ENCODE assay signal across 18 cellular contexts in genomic region chr7:80313067-80313626, GRCh38.
DNase-seq lines count a peak whose midpoint lies in the region; FAIRE-seq and TF ChIP-seq lines count a peak whose summit lies in the region.
"Had no signal": no experiment of that assay in that cellular context is flagged by ENCODE, and none has a peak within 500 bp of the region (broad histone marks: within the 10 kb centered on the region; RNA-seq: fewer than 3 reads in every experiment).

No MANE protein-coding gene starts in this region.

- H3K9me3 Mint-ChIP-seq in activated naive CD4-positive, alpha-beta T cell treated with anti-CD3 and anti-CD28 coated beads, Interleukin-2, amount 10 ng/mL, durations not matched to agents 7 days and 5 days = no peaks in the 10 kb centered on the region
- H3K9me3 Mint-ChIP-seq: CD4-positive, alpha-beta T cell had no signal

- H3K27me3 Mint-ChIP-seq in activated naive CD4-positive, alpha-beta T cell treated with anti-CD3 and anti-CD28 coated beads, Interleukin-2, amount 10 ng/mL, durations not matched to agents 7 days and 5 days = no peaks in the 10 kb centered on the region
- H3K27me3 Mint-ChIP-seq: B cell; CD4-positive, alpha-beta T cell had no signal

- CTCF ChIA-PET in activated naive CD4-positive, alpha-beta T cell treated with anti-CD3 and anti-CD28 coated beads, Interleukin-2, amount 10 ng/mL, durations not matched to agents 7 days and 5 days (lab: Charles Lee) = no interaction called here

- no peak for FAIRE-seq in bronchial epithelial cell (lab: Jason Lieb, UNC)
- no peak for FAIRE-seq in keratinocyte (lab: Jason Lieb, UNC)
- no peak for FAIRE-seq in GM19239 (lab: Jason Lieb, UNC)
- FAIRE-seq: K562 had no signal

- no peak overlapping the region for H2AFZ ChIP-seq in keratinocyte (ENCODE audit: control insufficient read depth, low read length)
- H2AFZ ChIP-seq: PC-9 had no signal

- WGBS in testis, 2 donors = 87 to 94% methylated on average over 6 of the region's 6 CpGs

- no peak for TF ChIP-seq CTCF in bronchial epithelial cell (IDR thresholded peaks at IDR 0.05; ENCODE audit: insufficient read depth, low read length, severe bottlenecking)
- TF ChIP-seq CTCF in keratinocyte (optimal IDR thresholded peaks at IDR 0.05 in 1 of 3, IDR thresholded peaks at IDR 0.05 in 1 of 3, conservative IDR thresholded peaks at IDR 0.05 in 1 of 3; ENCODE audit: extremely low read depth in 1 of 3, insufficient read depth in 2 of 3, low read length in 3 of 3) = no peak
- no peak for TF ChIP-seq CTCF in testis (IDR thresholded peaks at IDR 0.05)

- no peaks in the 10 kb centered on the region for H3K9me1 ChIP-seq in keratinocyte (ENCODE audit: control insufficient read depth, extremely low read depth, insufficient read depth, low read length)

- no peak overlapping the region for H3K27ac Mint-ChIP-seq in activated naive CD4-positive, alpha-beta T cell treated with anti-CD3 and anti-CD28 coated beads, Interleukin-2, amount 10 ng/mL, durations not matched to agents 7 days and 5 days
- H3K27ac Mint-ChIP-seq: B cell had no signal

- peak; percentile 43 for DNase-seq in M059J (ENCODE audit: low read depth)
- DNase-seq in bronchial epithelial cell (ENCODE audit: low read depth) = peak; percentile 21
- DNase-seq in keratinocyte (ENCODE audit: low read depth, low spot score) = no peak
- no peak for DNase-seq in activated naive CD4-positive, alpha-beta T cell treated with anti-CD3 and anti-CD28 coated beads, Interleukin-2, amount 10 ng/mL, durations not matched to agents 7 days and 5 days
- no peak for DNase-seq in T-helper 9 cell
- no peak for DNase-seq in testis
- DNase-seq in GM19239 (ENCODE audit: insufficient read length, low spot score) = no peak
- DNase-seq: Calu3; CD4-positive, alpha-beta T cell; DMS53; HCEC 1CT; NCI-H1436; NCI-H2029; NCI-H2171; NCI-H774; PC-9 had no signal

- H3K4me3 ChIP-seq in bronchial epithelial cell (ENCODE audit: low read depth, low read length) (no peak overlapping the region), keratinocyte (ENCODE audit: control insufficient read depth in 2 of 3, extremely low read depth in 1 of 3, insufficient read depth in 2 of 3, low read depth in 1 of 3, low read length in 3 of 3) (no peak overlapping the region), testis (no peak overlapping the region)
- H3K4me3 ChIP-seq: K562, PC-9 had no signal

- no peaks in the 10 kb centered on the region for H4K20me1 ChIP-seq in keratinocyte (ENCODE audit: control insufficient read depth, extremely low read depth, insufficient read depth, low read length)

- H3K79me2 ChIP-seq in keratinocyte (ENCODE audit: control insufficient read depth, insufficient read depth, low read length) = no peaks in the 10 kb centered on the region

- peaks cover 13% of the 10 kb centered on the region for H3K4me1 Mint-ChIP-seq in activated naive CD4-positive, alpha-beta T cell treated with anti-CD3 and anti-CD28 coated beads, Interleukin-2, amount 10 ng/mL, durations not matched to agents 7 days and 5 days
- H3K4me1 Mint-ChIP-seq: B cell had no signal

- dilution Hi-C loops in keratinocyte (cut with MboI; ENCODE audit: extremely low pct_ligation_motif_present, low sequenced_read_pairs) = no loop called here

- H3K27me3 ChIP-seq in bronchial epithelial cell (ENCODE audit: control insufficient read depth, insufficient read depth, low read length) = no peaks in the 10 kb centered on the region
- H3K27me3 ChIP-seq in keratinocyte (ENCODE audit: control insufficient read depth, extremely low read depth, insufficient read depth, low read length) = no peaks in the 10 kb centered on the region
- no peaks in the 10 kb centered on the region for H3K27me3 ChIP-seq in testis

- H3K4me1 ChIP-seq in keratinocyte (ENCODE audit: control insufficient read depth, extremely low read depth, insufficient read depth, low read length) = peaks cover 30% of the 10 kb centered on the region
- H3K4me1 ChIP-seq in testis = no peaks in the 10 kb centered on the region

- peak overlapping the region; percentile 92 for H3K4me2 ChIP-seq in keratinocyte (ENCODE audit: control insufficient read depth, extremely low read depth, insufficient read depth, low read depth, low read length)
- H3K4me2 ChIP-seq: PC-9 had no signal

- no peaks in the 10 kb centered on the region for H3K36me3 ChIP-seq in bronchial epithelial cell (ENCODE audit: control insufficient read depth, insufficient read depth, low read length)
- no peaks in the 10 kb centered on the region for H3K36me3 ChIP-seq in keratinocyte (ENCODE audit: control insufficient read depth in 2 of 2, extremely low read depth in 1 of 2, insufficient read depth in 2 of 2, low read length in 2 of 2)
- H3K36me3 ChIP-seq in testis (ENCODE audit: low read depth, missing control alignments) = no peaks in the 10 kb centered on the region

- H3K9ac ChIP-seq in keratinocyte (ENCODE audit: control insufficient read depth, extremely low read depth, insufficient read depth, low read length) = no peak overlapping the region

- H3K4me3 Mint-ChIP-seq in activated naive CD4-positive, alpha-beta T cell treated with anti-CD3 and anti-CD28 coated beads, Interleukin-2, amount 10 ng/mL, durations not matched to agents 7 days and 5 days = no peak overlapping the region
- H3K4me3 Mint-ChIP-seq: B cell; CD4-positive, alpha-beta T cell had no signal

- H3K9me3 ChIP-seq in keratinocyte (ENCODE audit: control insufficient read depth, low read depth, low read length) (no peaks in the 10 kb centered on the region), testis (no peaks in the 10 kb centered on the region)

- H3K27ac ChIP-seq in keratinocyte (ENCODE audit: control insufficient read depth, insufficient read depth, low read length) (peak overlapping the region; percentile 92), testis (no peak overlapping the region)
- H3K27ac ChIP-seq: PC-9 had no signal

- no peak for TF ChIP-seq POLR2A in testis (IDR thresholded peaks at IDR 0.05)

- H3K36me3 Mint-ChIP-seq in activated naive CD4-positive, alpha-beta T cell treated with anti-CD3 and anti-CD28 coated beads, Interleukin-2, amount 10 ng/mL, durations not matched to agents 7 days and 5 days = no peaks in the 10 kb centered on the region

- intact Hi-C loops in testis (cut with DNase I; ENCODE audit: low total_unique reads) = no loop called here

Comparison
In these comparisons a context has a peak if more than half of its experiments do, and no peak if none do; other contexts are left out.
1. DNase-seq: peak in M059J (single experiment) and bronchial epithelial cell (single experiment); none in keratinocyte (single experiment), activated naive CD4-positive, alpha-beta T cell treated with anti-CD3 and anti-CD28 coated beads, Interleukin-2, amount 10 ng/mL, durations not matched to agents 7 days and 5 days (single experiment), T-helper 9 cell (single experiment), testis (single experiment) and GM19239 (single experiment).